Comparison of ENCODE assay signal across 8 cellular contexts in genomic region chr3:184262166-184262926, GRCh38. TPM values are rescaled to one million over a fixed set of nuclear protein-coding genes. Genes with fewer than 3 reads are reported as not detected.
DNase-seq lines count a peak whose midpoint lies in the region; ATAC-seq and TF ChIP-seq lines count a peak whose summit lies in the region.

No MANE protein-coding gene starts in this region.

- H3K9me3 ChIP-seq in CD8-positive, alpha-beta memory T cell (ENCODE audit: low read length): no peaks in the 10 kb centered on the region
- H3K9me3 ChIP-seq in MG63: no peaks in the 10 kb centered on the region

- CTCF ChIA-PET in CD8-positive, alpha-beta memory T cell (lab: Charles Lee): interaction anchor here (0.7 to 3.0 kb wide), 3 partner anchors 9 to 34 kb away, joined by 3 to 13 read pairs (median 8); partner anchors contain the start of gene EEF1AKMT4
- CTCF ChIA-PET in HEK293T (lab: Yijun Ruan, JAX): interaction anchor here (1.0 kb wide), 1 partner anchor 34 kb away, joined by 4 read pairs; no protein-coding TSS in a partner anchor

- no peaks in the 10 kb centered on the region for H3K36me3 ChIP-seq in CD8-positive, alpha-beta memory T cell (ENCODE audit: insufficient read depth, low read length)
- 0 out of 2 replicates have a peak, but pooled peaks cover 2% of the 10 kb centered on the region for H3K36me3 ChIP-seq in MG63

- peaks cover 0 to 1% (median 0%) of the 10 kb centered on the region in 3 donors for H3K36me3 Mint-ChIP-seq in CD8-positive, alpha-beta memory T cell

- no peaks in the 10 kb centered on the region for H3K9me3 Mint-ChIP-seq in CD8-positive, alpha-beta memory T cell

- TF ChIP-seq CTCF in WI38 (IDR thresholded peaks at IDR 0.05; ENCODE audit: low read depth, low read length): no peak
- TF ChIP-seq CTCF in fibroblast of mammary gland (conservative IDR thresholded peaks at IDR 0.05; ENCODE audit: control insufficient read depth, insufficient read depth, low read depth, low read length): no peak

- ATAC-seq in HG03342 (IDR thresholded peaks at IDR 0.05; ENCODE audit: unreplicated experiment) (no peak), HG03439 (IDR thresholded peaks at IDR 0.05; ENCODE audit: unreplicated experiment) (no peak)

- peaks cover 20% of the 10 kb centered on the region for H3K27me3 ChIP-seq in CD8-positive, alpha-beta memory T cell (ENCODE audit: insufficient read depth, low read length, poor library complexity, severe bottlenecking)
- peaks cover 15% of the 10 kb centered on the region for H3K27me3 ChIP-seq in MG63

- peak overlapping the region in 6 of 8 donors; percentile 15 to 72 (median 62) for H3K27ac Mint-ChIP-seq in CD8-positive, alpha-beta memory T cell

- peak in 2 of 5 donors; percentile 15 to 30 for DNase-seq in CD8-positive, alpha-beta memory T cell
- no peak for DNase-seq in MG63
- no peak for DNase-seq in fibroblast of mammary gland (ENCODE audit: low read depth)
- peak; percentile 21 for DNase-seq in stimulated activated CD4-positive, alpha-beta T cell treated with anti-CD3 and anti-CD28 coated beads, Interleukin-4, amount 100 ng/mL, for 1 hour
- DNase-seq in HEK293T (ENCODE audit: extremely low spot score): no peak

- peak overlapping the region; percentile 61 for H3K4me3 ChIP-seq in CD8-positive, alpha-beta memory T cell (ENCODE audit: low read length)
- H3K4me3 ChIP-seq in MG63 (peak overlapping the region; percentile 53), WI38 (ENCODE audit: low read depth, low read length) (peak overlapping the region; percentile 54), fibroblast of mammary gland (ENCODE audit: control insufficient read depth, low read depth, low read length) (peak overlapping the region; percentile 47)

- H3K27me3 Mint-ChIP-seq in CD8-positive, alpha-beta memory T cell: peaks cover 23 to 34% of the 10 kb centered on the region in 2 donors

- peak overlapping the region; percentile 77 to 94 (median 84) for H3K4me3 Mint-ChIP-seq in CD8-positive, alpha-beta memory T cell

- H3K4me1 Mint-ChIP-seq in CD8-positive, alpha-beta memory T cell: peaks cover 17 to 29% (median 18%) of the 10 kb centered on the region in 3 donors

- POLR2A ChIA-PET in CD8-positive, alpha-beta memory T cell (lab: Charles Lee): no interaction called here
- POLR2A ChIA-PET in HEK293T (lab: Yijun Ruan, JAX): interaction anchor here (1.1 kb wide), 1 partner anchor 35 kb away, joined by 3 read pairs; no protein-coding TSS in a partner anchor

- no peak overlapping the region for H3K27ac ChIP-seq in CD8-positive, alpha-beta memory T cell (ENCODE audit: low read depth, low read length)

- peaks cover 23% of the 10 kb centered on the region for H3K4me1 ChIP-seq in CD8-positive, alpha-beta memory T cell (ENCODE audit: insufficient read depth, low read length)

TF ChIP-seq in HEK293T, 16 proteins besides CTCF, POLR2A, EP300 and RAD21:
- TF ChIP-seq FOXK2 (IDR thresholded peaks at IDR 0.05) (no peak), CTBP1 (IDR thresholded peaks at IDR 0.05; ENCODE audit: borderline replicate concordance) (no peak), LEF1 (IDR thresholded peaks at IDR 0.05; ENCODE audit: borderline replicate concordance) (no peak), SP1 (IDR thresholded peaks at IDR 0.05) (no peak), FOXM1 (IDR thresholded peaks at IDR 0.05; ENCODE audit: borderline replicate concordance) (no peak), L3MBTL2 (conservative IDR thresholded peaks at IDR 0.05) (no peak), ARNT (IDR thresholded peaks at IDR 0.05) (no peak), PKNOX1 (IDR thresholded peaks at IDR 0.05) (no peak), NFRKB (IDR thresholded peaks at IDR 0.05) (no peak)
TF ChIP-seq in HEK293T: peak in this region for 0.

RNA-seq across cellular contexts. Expression of gene CAMK2N2, which starts 1.0 kb away (rescaled TPM):
- total RNA-seq in CD8-positive, alpha-beta memory T cell: under 1 TPM; 0.66 to 0.77 TPM
- polyA plus RNA-seq in CD8-positive, alpha-beta memory T cell: not detected
- not detected in 2 replicates for total RNA-seq in MG63 (2014; rRNA removed; shearing (Covaris generic); ENCODE audit: low replicate concordance)

RNA-seq across cellular contexts. Expression of gene EEF1AKMT4, which starts 12.9 kb away (rescaled TPM):
- 10 to 100 TPM; 13.2 to 14.5 TPM for total RNA-seq in CD8-positive, alpha-beta memory T cell
- polyA plus RNA-seq in CD8-positive, alpha-beta memory T cell: 5.3 TPM
- total RNA-seq in MG63 (2014; rRNA removed; shearing (Covaris generic); ENCODE audit: low replicate concordance): 5.2 and 16.0 TPM in 2 replicates

RNA-seq across cellular contexts. Expression of gene ECE2, which starts 13.5 kb away (rescaled TPM):
- not detected for total RNA-seq in CD8-positive, alpha-beta memory T cell
- polyA plus RNA-seq in CD8-positive, alpha-beta memory T cell: not detected
- total RNA-seq in MG63 (2014; rRNA removed; shearing (Covaris generic); ENCODE audit: low replicate concordance): not detected in 2 replicates

RNA-seq across cellular contexts. Expression of gene ALG3, which starts 13.6 kb away (rescaled TPM):
- 10 to 100 TPM; 59.4 to 61.4 TPM for total RNA-seq in CD8-positive, alpha-beta memory T cell
- 73.2 TPM for polyA plus RNA-seq in CD8-positive, alpha-beta memory T cell
- total RNA-seq in MG63 (2014; rRNA removed; shearing (Covaris generic); ENCODE audit: low replicate concordance): 57.2 and 59.0 TPM in 2 replicates

RNA-seq across cellular contexts. Expression of gene VWA5B2, which starts 33.0 kb away (rescaled TPM):
- total RNA-seq in CD8-positive, alpha-beta memory T cell: under 1 TPM in 1 of 2 experiments, not detected in 1; 0.11 TPM
- not detected for polyA plus RNA-seq in CD8-positive, alpha-beta memory T cell
- total RNA-seq in MG63 (2014; rRNA removed; shearing (Covaris generic); ENCODE audit: low replicate concordance): not detected in 2 replicates
